ENCODE assay signal across 8 cellular contexts in genomic region chr12:113214938-113215400, GRCh38. TPM values are rescaled to one million over a fixed set of nuclear protein-coding genes. Genes with fewer than 3 reads are reported as not detected.
A peak's percentile ranks its signal among the peaks of the same experiment; 100 is the strongest.
DNase-seq lines count a peak whose midpoint lies in the region; ATAC-seq, FAIRE-seq and TF ChIP-seq lines count a peak whose summit lies in the region.

No MANE protein-coding gene starts in this region.

- H3K9me3 Mint-ChIP-seq in activated naive CD8-positive, alpha-beta T cell treated with anti-CD3 and anti-CD28 coated beads, Interleukin-2, amount 10 ng/mL, durations not matched to agents 7 days and 5 days = peaks cover 2% of the 10 kb centered on the region

- peak; percentile 49 for ATAC-seq in activated naive CD8-positive, alpha-beta T cell treated with anti-CD3 and anti-CD28 coated beads, Interleukin-2, amount 10 ng/mL, durations not matched to agents 7 days and 5 days (ENCODE audit: low read depth)
- no peak for ATAC-seq in GM18858 (IDR thresholded peaks at IDR 0.05; ENCODE audit: unreplicated experiment)

- H3K36me3 ChIP-seq in kidney epithelial cell (ENCODE audit: control insufficient read depth, insufficient read depth, low read length) = no peaks in the 10 kb centered on the region

- no peak for FAIRE-seq in urothelium cell line (lab: Jason Lieb, UNC)

- POLR2A ChIA-PET in activated naive CD8-positive, alpha-beta T cell treated with anti-CD3 and anti-CD28 coated beads, Interleukin-2, amount 10 ng/mL, durations not matched to agents 7 days and 5 days (lab: Charles Lee) = no interaction called here

- TF ChIP-seq CTCF in kidney epithelial cell (IDR thresholded peaks at IDR 0.05; ENCODE audit: insufficient read depth, low read length, poor library complexity, severe bottlenecking) = no peak

- H3K4me3 ChIP-seq in kidney epithelial cell (ENCODE audit: low read depth, low read length) = no peak overlapping the region

- peak overlapping the region; percentile 13 for H3K27ac Mint-ChIP-seq in activated naive CD8-positive, alpha-beta T cell treated with anti-CD3 and anti-CD28 coated beads, Interleukin-2, amount 10 ng/mL, durations not matched to agents 7 days and 5 days

- H3K36me3 Mint-ChIP-seq in activated naive CD8-positive, alpha-beta T cell treated with anti-CD3 and anti-CD28 coated beads, Interleukin-2, amount 10 ng/mL, durations not matched to agents 7 days and 5 days = peaks cover 8% of the 10 kb centered on the region

- DNase-seq in NK-92 treated with Interleukin-12 subunit alpha and Interleukin-12 subunit beta, amount 100 ng/mL, for 24 hours (lab: John Stamatoyannopoulos, UW) = peak; percentile 15
- DNase-seq in NK-92 (lab: John Stamatoyannopoulos, UW; ENCODE audit: unreplicated experiment) = no peak
- peak; percentile 97 for DNase-seq in LHCN-M2 (ENCODE audit: low read depth)
- DNase-seq in activated naive CD8-positive, alpha-beta T cell treated with anti-CD3 and anti-CD28 coated beads, Interleukin-2, amount 10 ng/mL, durations not matched to agents 7 days and 5 days = no peak
- peak; percentile 99 for DNase-seq in kidney epithelial cell (ENCODE audit: low read depth)
- DNase-seq in urothelium cell line (ENCODE audit: low spot score) = peak; percentile 75
- no peak for DNase-seq in activated effector memory CD4-positive, alpha-beta T cell treated with Interleukin-2 at 50 U/mL for 16 hours

- H3K27me3 Mint-ChIP-seq in activated naive CD8-positive, alpha-beta T cell treated with anti-CD3 and anti-CD28 coated beads, Interleukin-2, amount 10 ng/mL, durations not matched to agents 7 days and 5 days = peaks cover 6% of the 10 kb centered on the region

- peaks cover 39% of the 10 kb centered on the region for H3K4me1 Mint-ChIP-seq in activated naive CD8-positive, alpha-beta T cell treated with anti-CD3 and anti-CD28 coated beads, Interleukin-2, amount 10 ng/mL, durations not matched to agents 7 days and 5 days

- H3K27me3 ChIP-seq in kidney epithelial cell (ENCODE audit: control insufficient read depth, insufficient read depth, low read length) = no peaks in the 10 kb centered on the region

- H3K4me3 Mint-ChIP-seq in activated naive CD8-positive, alpha-beta T cell treated with anti-CD3 and anti-CD28 coated beads, Interleukin-2, amount 10 ng/mL, durations not matched to agents 7 days and 5 days = peak overlapping the region; percentile 14

RNA-seq across cellular contexts. Expression of gene TPCN1, which starts 6.3 kb away (rescaled TPM):
- total RNA-seq in LHCN-M2 (2014; rRNA removed) (17.8 and 21.4 TPM in 2 replicates), kidney epithelial cell (25.8 and 34.9 TPM in 2 replicates)
- polyA plus RNA-seq in LHCN-M2 (2012) = 11.4 TPM
- total RNA-seq in activated naive CD8-positive, alpha-beta T cell treated with anti-CD3 and anti-CD28 coated beads, Interleukin-2, amount 10 ng/mL, durations not matched to agents 7 days and 5 days = 10 to 100 TPM; 29.9 to 32.0 TPM

RNA-seq across cellular contexts. Expression of gene RITA1, which starts 29.4 kb away (rescaled TPM):
- 34.2 and 38.0 TPM in 2 replicates for total RNA-seq in LHCN-M2 (2014; rRNA removed)
- polyA plus RNA-seq in LHCN-M2 (2012) = 23.2 TPM
- total RNA-seq in activated naive CD8-positive, alpha-beta T cell treated with anti-CD3 and anti-CD28 coated beads, Interleukin-2, amount 10 ng/mL, durations not matched to agents 7 days and 5 days = 10 to 100 TPM; 18.5 to 21.5 TPM
- total RNA-seq in kidney epithelial cell = 33.6 and 36.0 TPM in 2 replicates

RNA-seq across cellular contexts. Expression of gene DDX54, which starts 29.7 kb away (rescaled TPM):
- total RNA-seq in LHCN-M2 (2014; rRNA removed) (58.7 and 74.3 TPM in 2 replicates), kidney epithelial cell (73.9 and 77.6 TPM in 2 replicates)
- polyA plus RNA-seq in LHCN-M2 (2012) = 36.5 TPM
- 10 to 100 TPM; 70.1 to 74.2 TPM for total RNA-seq in activated naive CD8-positive, alpha-beta T cell treated with anti-CD3 and anti-CD28 coated beads, Interleukin-2, amount 10 ng/mL, durations not matched to agents 7 days and 5 days

Comparison
In these comparisons a context has a peak if more than half of its experiments do, and no peak if none do; other contexts are left out.
1. DNase-seq: peak in NK-92 treated with Interleukin-12 subunit alpha and Interleukin-12 subunit beta, amount 100 ng/mL, for 24 hours (single experiment), LHCN-M2 (single experiment), kidney epithelial cell (single experiment) and urothelium cell line (single experiment); none in NK-92 (single experiment), activated naive CD8-positive, alpha-beta T cell treated with anti-CD3 and anti-CD28 coated beads, Interleukin-2, amount 10 ng/mL, durations not matched to agents 7 days and 5 days (single experiment) and activated effector memory CD4-positive, alpha-beta T cell treated with Interleukin-2 at 50 U/mL for 16 hours (single experiment).